ENCODE assay signal across 2 cellular contexts in the genomic region with DNA sequence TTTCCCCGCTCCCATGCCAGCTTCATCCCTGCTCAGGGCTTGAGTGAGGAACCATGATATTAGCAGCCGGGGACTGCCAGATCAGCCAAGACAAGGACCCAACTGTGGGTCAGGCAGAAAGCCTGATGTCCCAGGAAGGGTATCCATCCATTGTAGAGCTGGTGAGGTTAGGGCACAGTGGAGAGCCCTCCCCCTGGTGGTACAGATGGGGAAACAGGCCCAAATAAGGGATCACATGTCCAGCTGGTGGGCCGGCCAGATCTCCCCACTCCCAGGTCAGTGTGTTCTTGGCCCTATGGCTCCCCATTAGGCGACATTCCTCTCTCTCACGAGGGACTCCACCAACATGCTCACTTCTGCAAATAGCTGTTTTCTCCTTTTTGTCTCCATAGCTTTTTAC.
A peak's percentile ranks its signal among the peaks of the same experiment; 100 is the strongest.
TF ChIP-seq lines count a peak whose summit lies in the region.

No MANE protein-coding gene starts in this region.

TF ChIP-seq in Ishikawa, 13 proteins besides CTCF, POLR2A, EP300 and RAD21:
- TF ChIP-seq, protein P1, sequence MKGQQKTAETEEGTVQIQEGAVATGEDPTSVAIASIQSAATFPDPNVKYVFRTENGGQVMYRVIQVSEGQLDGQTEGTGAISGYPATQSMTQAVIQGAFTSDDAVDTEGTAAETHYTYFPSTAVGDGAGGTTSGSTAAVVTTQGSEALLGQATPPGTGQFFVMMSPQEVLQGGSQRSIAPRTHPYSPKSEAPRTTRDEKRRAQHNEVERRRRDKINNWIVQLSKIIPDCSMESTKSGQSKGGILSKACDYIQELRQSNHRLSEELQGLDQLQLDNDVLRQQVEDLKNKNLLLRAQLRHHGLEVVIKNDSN (IDR thresholded peaks at IDR 0.05) = peak; percentile 59
- TF ChIP-seq, protein P2, sequence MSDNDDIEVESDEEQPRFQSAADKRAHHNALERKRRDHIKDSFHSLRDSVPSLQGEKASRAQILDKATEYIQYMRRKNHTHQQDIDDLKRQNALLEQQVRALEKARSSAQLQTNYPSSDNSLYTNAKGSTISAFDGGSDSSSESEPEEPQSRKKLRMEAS (IDR thresholded peaks at IDR 0.05) = no peak

TF ChIP-seq in GM12878, 131 proteins besides CTCF, POLR2A, EP300 and RAD21:
- TF ChIP-seq, protein P1 (IDR thresholded peaks at IDR 0.05; ENCODE audit: borderline replicate concordance, extremely low read length, insufficient read depth, low read depth, low read length) = no peak
- TF ChIP-seq TCF7 (IDR thresholded peaks at IDR 0.05; ENCODE audit: borderline replicate concordance) = no peak
- no peak for TF ChIP-seq TBL1XR1 (IDR thresholded peaks at IDR 0.05; ENCODE audit: low read depth, low read length)
- no peak for TF ChIP-seq NFIC (IDR thresholded peaks at IDR 0.05; ENCODE audit: low read depth, low read length)
- TF ChIP-seq, protein P3, sequence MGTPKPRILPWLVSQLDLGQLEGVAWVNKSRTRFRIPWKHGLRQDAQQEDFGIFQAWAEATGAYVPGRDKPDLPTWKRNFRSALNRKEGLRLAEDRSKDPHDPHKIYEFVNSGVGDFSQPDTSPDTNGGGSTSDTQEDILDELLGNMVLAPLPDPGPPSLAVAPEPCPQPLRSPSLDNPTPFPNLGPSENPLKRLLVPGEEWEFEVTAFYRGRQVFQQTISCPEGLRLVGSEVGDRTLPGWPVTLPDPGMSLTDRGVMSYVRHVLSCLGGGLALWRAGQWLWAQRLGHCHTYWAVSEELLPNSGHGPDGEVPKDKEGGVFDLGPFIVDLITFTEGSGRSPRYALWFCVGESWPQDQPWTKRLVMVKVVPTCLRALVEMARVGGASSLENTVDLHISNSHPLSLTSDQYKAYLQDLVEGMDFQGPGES (IDR thresholded peaks at IDR 0.05) = no peak
- no peak for TF ChIP-seq SUZ12 (IDR thresholded peaks at IDR 0.05; ENCODE audit: unreplicated experiment)
- no peak for TF ChIP-seq MTA3 (IDR thresholded peaks at IDR 0.05; ENCODE audit: borderline replicate concordance, low read length)
- TF ChIP-seq SUPT20H (IDR thresholded peaks at IDR 0.05; ENCODE audit: borderline replicate concordance, control insufficient read depth, low read depth, low read length) = no peak
- TF ChIP-seq, protein P4, sequence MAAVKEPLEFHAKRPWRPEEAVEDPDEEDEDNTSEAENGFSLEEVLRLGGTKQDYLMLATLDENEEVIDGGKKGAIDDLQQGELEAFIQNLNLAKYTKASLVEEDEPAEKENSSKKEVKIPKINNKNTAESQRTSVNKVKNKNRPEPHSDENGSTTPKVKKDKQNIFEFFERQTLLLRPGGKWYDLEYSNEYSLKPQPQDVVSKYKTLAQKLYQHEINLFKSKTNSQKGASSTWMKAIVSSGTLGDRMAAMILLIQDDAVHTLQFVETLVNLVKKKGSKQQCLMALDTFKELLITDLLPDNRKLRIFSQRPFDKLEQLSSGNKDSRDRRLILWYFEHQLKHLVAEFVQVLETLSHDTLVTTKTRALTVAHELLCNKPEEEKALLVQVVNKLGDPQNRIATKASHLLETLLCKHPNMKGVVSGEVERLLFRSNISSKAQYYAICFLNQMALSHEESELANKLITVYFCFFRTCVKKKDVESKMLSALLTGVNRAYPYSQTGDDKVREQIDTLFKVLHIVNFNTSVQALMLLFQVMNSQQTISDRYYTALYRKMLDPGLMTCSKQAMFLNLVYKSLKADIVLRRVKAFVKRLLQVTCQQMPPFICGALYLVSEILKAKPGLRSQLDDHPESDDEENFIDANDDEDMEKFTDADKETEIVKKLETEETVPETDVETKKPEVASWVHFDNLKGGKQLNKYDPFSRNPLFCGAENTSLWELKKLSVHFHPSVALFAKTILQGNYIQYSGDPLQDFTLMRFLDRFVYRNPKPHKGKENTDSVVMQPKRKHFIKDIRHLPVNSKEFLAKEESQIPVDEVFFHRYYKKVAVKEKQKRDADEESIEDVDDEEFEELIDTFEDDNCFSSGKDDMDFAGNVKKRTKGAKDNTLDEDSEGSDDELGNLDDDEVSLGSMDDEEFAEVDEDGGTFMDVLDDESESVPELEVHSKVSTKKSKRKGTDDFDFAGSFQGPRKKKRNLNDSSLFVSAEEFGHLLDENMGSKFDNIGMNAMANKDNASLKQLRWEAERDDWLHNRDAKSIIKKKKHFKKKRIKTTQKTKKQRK (IDR thresholded peaks at IDR 0.05; ENCODE audit: low read depth, low read length) = no peak
- TF ChIP-seq, protein P5, sequence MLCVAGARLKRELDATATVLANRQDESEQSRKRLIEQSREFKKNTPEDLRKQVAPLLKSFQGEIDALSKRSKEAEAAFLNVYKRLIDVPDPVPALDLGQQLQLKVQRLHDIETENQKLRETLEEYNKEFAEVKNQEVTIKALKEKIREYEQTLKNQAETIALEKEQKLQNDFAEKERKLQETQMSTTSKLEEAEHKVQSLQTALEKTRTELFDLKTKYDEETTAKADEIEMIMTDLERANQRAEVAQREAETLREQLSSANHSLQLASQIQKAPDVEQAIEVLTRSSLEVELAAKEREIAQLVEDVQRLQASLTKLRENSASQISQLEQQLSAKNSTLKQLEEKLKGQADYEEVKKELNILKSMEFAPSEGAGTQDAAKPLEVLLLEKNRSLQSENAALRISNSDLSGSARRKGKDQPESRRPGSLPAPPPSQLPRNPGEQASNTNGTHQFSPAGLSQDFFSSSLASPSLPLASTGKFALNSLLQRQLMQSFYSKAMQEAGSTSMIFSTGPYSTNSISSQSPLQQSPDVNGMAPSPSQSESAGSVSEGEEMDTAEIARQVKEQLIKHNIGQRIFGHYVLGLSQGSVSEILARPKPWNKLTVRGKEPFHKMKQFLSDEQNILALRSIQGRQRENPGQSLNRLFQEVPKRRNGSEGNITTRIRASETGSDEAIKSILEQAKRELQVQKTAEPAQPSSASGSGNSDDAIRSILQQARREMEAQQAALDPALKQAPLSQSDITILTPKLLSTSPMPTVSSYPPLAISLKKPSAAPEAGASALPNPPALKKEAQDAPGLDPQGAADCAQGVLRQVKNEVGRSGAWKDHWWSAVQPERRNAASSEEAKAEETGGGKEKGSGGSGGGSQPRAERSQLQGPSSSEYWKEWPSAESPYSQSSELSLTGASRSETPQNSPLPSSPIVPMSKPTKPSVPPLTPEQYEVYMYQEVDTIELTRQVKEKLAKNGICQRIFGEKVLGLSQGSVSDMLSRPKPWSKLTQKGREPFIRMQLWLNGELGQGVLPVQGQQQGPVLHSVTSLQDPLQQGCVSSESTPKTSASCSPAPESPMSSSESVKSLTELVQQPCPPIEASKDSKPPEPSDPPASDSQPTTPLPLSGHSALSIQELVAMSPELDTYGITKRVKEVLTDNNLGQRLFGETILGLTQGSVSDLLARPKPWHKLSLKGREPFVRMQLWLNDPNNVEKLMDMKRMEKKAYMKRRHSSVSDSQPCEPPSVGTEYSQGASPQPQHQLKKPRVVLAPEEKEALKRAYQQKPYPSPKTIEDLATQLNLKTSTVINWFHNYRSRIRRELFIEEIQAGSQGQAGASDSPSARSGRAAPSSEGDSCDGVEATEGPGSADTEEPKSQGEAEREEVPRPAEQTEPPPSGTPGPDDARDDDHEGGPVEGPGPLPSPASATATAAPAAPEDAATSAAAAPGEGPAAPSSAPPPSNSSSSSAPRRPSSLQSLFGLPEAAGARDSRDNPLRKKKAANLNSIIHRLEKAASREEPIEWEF (IDR thresholded peaks at IDR 0.05; ENCODE audit: insufficient replicate concordance, low read depth, low read length) = no peak
- no peak; the same call in 1 of the 2 replicates for TF ChIP-seq SPI1 (IDR thresholded peaks at IDR 0.05; ENCODE audit: borderline replicate concordance, insufficient read depth, low read depth, low read length)
- no peak for TF ChIP-seq CHD2 (IDR thresholded peaks at IDR 0.05; ENCODE audit: borderline replicate concordance, low read depth, low read length)
- TF ChIP-seq IKZF1 (conservative IDR thresholded peaks at IDR 0.05) = 0 out of 2 replicates have a peak, but pooled peaks have one; percentile 11
- no peak for TF ChIP-seq EZH2 (IDR thresholded peaks at IDR 0.05; ENCODE audit: borderline replicate concordance, control insufficient read depth, low read depth, low read length)
- TF ChIP-seq STAT1 (conservative IDR thresholded peaks at IDR 0.05) = no peak
- peak in 1 of 2 experiments; percentile 65; a peak in 1 of 4 replicates for TF ChIP-seq SRF (IDR thresholded peaks at IDR 0.05; ENCODE audit: low read depth in 2 of 2, low read length in 2 of 2)
- TF ChIP-seq NFYA (IDR thresholded peaks at IDR 0.05; ENCODE audit: borderline replicate concordance, low read depth, low read length) = no peak
- no peak for TF ChIP-seq CBX5 (IDR thresholded peaks at IDR 0.05; ENCODE audit: low read depth)
- no peak for TF ChIP-seq ZBED1 (IDR thresholded peaks at IDR 0.05; ENCODE audit: borderline replicate concordance)
- TF ChIP-seq YY1 (IDR thresholded peaks at IDR 0.05; ENCODE audit: low read depth, low read length) = 0 out of 2 replicates have a peak, but pooled peaks have one; percentile 29
- no peak for TF ChIP-seq SMAD1 (IDR thresholded peaks at IDR 0.05; ENCODE audit: low read depth, partially characterized antibody)
- TF ChIP-seq, protein P6, sequence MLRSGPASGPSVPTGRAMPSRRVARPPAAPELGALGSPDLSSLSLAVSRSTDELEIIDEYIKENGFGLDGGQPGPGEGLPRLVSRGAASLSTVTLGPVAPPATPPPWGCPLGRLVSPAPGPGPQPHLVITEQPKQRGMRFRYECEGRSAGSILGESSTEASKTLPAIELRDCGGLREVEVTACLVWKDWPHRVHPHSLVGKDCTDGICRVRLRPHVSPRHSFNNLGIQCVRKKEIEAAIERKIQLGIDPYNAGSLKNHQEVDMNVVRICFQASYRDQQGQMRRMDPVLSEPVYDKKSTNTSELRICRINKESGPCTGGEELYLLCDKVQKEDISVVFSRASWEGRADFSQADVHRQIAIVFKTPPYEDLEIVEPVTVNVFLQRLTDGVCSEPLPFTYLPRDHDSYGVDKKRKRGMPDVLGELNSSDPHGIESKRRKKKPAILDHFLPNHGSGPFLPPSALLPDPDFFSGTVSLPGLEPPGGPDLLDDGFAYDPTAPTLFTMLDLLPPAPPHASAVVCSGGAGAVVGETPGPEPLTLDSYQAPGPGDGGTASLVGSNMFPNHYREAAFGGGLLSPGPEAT (IDR thresholded peaks at IDR 0.05; ENCODE audit: low read depth) = no peak
- no peak for TF ChIP-seq MEF2A (IDR thresholded peaks at IDR 0.05; ENCODE audit: insufficient read depth, low read depth, low read length)
- no peak for TF ChIP-seq BMI1 (IDR thresholded peaks at IDR 0.05; ENCODE audit: borderline replicate concordance)
- peak; percentile 31; the same call in 1 of the 2 replicates for TF ChIP-seq SMC3 (IDR thresholded peaks at IDR 0.05; ENCODE audit: borderline replicate concordance, low read length)
